Comparison of ENCODE assay signal across 8 cellular contexts in genomic region chr12:113230315-113231274, GRCh38. TPM values are rescaled to one million over a fixed set of nuclear protein-coding genes. Genes with fewer than 3 reads are reported as not detected.
DNase-seq lines count a peak whose midpoint lies in the region; TF ChIP-seq lines count a peak whose summit lies in the region.

No MANE protein-coding gene starts in this region.

- H3K9me2 ChIP-seq in DOHH2 (replicated peaks; ENCODE audit: control insufficient read depth, low read length) (no peaks in the 10 kb centered on the region), SU-DHL-6 (replicated peaks; ENCODE audit: insufficient read depth, low read length) (no peaks in the 10 kb centered on the region)

- H2AFZ ChIP-seq in H9 (ENCODE audit: low read length), result no peak overlapping the region
- no peak overlapping the region for H2AFZ ChIP-seq in SU-DHL-6 (ENCODE audit: low read depth, low read length, severe bottlenecking)
- H2AFZ ChIP-seq in osteoblast (ENCODE audit: low read length), result no peak overlapping the region

- no CpG with 5 or more reads among the region's 15 CpGs for WGBS in H9 (ENCODE audit: extremely low coverage, insufficient read length, low lambda C conversion rate)

- H3K36me3 ChIP-seq in DOHH2 (ENCODE audit: control insufficient read depth, low read length) (peaks cover 94% of the 10 kb centered on the region), SU-DHL-6 (ENCODE audit: low read length) (peaks cover 14% of the 10 kb centered on the region), osteoblast (ENCODE audit: insufficient read depth, low read length) (peaks cover 65% of the 10 kb centered on the region)

- H4K91ac ChIP-seq in H9 (ENCODE audit: insufficient read length, low read depth, low read length), result no peak overlapping the region

- H3K4me1 ChIP-seq in DOHH2 (ENCODE audit: control insufficient read depth, low read length), result peaks cover 95% of the 10 kb centered on the region
- peaks cover 6% of the 10 kb centered on the region; the same call in 1 of the 2 replicates for H3K4me1 ChIP-seq in H9 (ENCODE audit: insufficient read depth, low read length)
- peaks cover 5% of the 10 kb centered on the region for H3K4me1 ChIP-seq in osteoblast (ENCODE audit: insufficient read depth, low read length)

- peaks cover 80% of the 10 kb centered on the region for H3K79me2 ChIP-seq in DOHH2 (ENCODE audit: control insufficient read depth, low read length)
- H3K79me2 ChIP-seq in H9 (ENCODE audit: insufficient read depth, low read length), result no peaks in the 10 kb centered on the region
- H3K79me2 ChIP-seq in SU-DHL-6 (ENCODE audit: insufficient read depth, low read length), result peaks cover 5% of the 10 kb centered on the region; the same call in 1 of the 2 replicates
- H3K79me2 ChIP-seq in osteoblast (ENCODE audit: insufficient read depth, low read length), result no peaks in the 10 kb centered on the region

- no peak overlapping the region for H4K5ac ChIP-seq in H9 (ENCODE audit: insufficient read length, low read depth, low read length)

- no peaks in the 10 kb centered on the region for H3K23me2 ChIP-seq in H9 (ENCODE audit: insufficient read length, low read depth, low read length, poor library complexity, severe bottlenecking)

- H3K9me3 ChIP-seq in DOHH2 (ENCODE audit: control insufficient read depth, insufficient read depth, low read length), result no peaks in the 10 kb centered on the region
- H3K9me3 ChIP-seq in H9 (ENCODE audit: control insufficient read depth, low read depth, low read length), result no peaks in the 10 kb centered on the region
- no peaks in the 10 kb centered on the region for H3K9me3 ChIP-seq in SU-DHL-6 (ENCODE audit: insufficient read depth, low read length)
- no peaks in the 10 kb centered on the region for H3K9me3 ChIP-seq in osteoblast (ENCODE audit: low read depth, low read length)

- peaks cover 30% of the 10 kb centered on the region in 2 experiments for H3K4me1 Mint-ChIP-seq in H9

- H3K4me2 ChIP-seq in DOHH2 (ENCODE audit: low read length), result peak overlapping the region; percentile 45
- H3K4me2 ChIP-seq in H9 (ENCODE audit: insufficient read depth, insufficient read length, low read length), result no peak overlapping the region
- H3K4me2 ChIP-seq in SU-DHL-6 (ENCODE audit: low read depth, low read length, poor library complexity, severe bottlenecking), result peak overlapping the region; percentile 41
- H3K4me2 ChIP-seq in osteoblast (ENCODE audit: insufficient read depth, low read length), result no peak overlapping the region

- H3K27ac ChIP-seq in DOHH2 (ENCODE audit: low read depth, low read length) (peak overlapping the region; percentile 83), H9 (ENCODE audit: insufficient read length, low read depth, low read length) (no peak overlapping the region), SU-DHL-6 (ENCODE audit: low read depth, low read length) (peak overlapping the region; percentile 88), osteoblast (ENCODE audit: low read depth, low read length) (no peak overlapping the region)

- H3K4me3 Mint-ChIP-seq in H9, result no peak overlapping the region

- no peak overlapping the region for H3K4ac ChIP-seq in H9 (ENCODE audit: low read depth, low read length)

- H3K27me3 ChIP-seq in DOHH2 (ENCODE audit: control insufficient read depth, low read length) (no peaks in the 10 kb centered on the region), H9 (ENCODE audit: insufficient read depth, low read length) (no peaks in the 10 kb centered on the region), SU-DHL-6 (ENCODE audit: low read length) (no peaks in the 10 kb centered on the region), osteoblast (ENCODE audit: insufficient read depth, low read length) (no peaks in the 10 kb centered on the region)

- H2BK5ac ChIP-seq in H9 (ENCODE audit: insufficient read length, low read length), result no peak overlapping the region

- H2AK5ac ChIP-seq in H9 (ENCODE audit: insufficient read length, low read length), result no peak overlapping the region

- H3K27ac Mint-ChIP-seq in H9, result peak overlapping the region in 1 of 3 experiments; percentile 93; a peak in 2 of 7 replicates

- H2BK15ac ChIP-seq in H9 (ENCODE audit: low read depth, low read length), result no peak overlapping the region

- no peaks in the 10 kb centered on the region for H3K27me3 Mint-ChIP-seq in H9 (ENCODE audit: low read depth)

- H3K79me1 ChIP-seq in H9 (ENCODE audit: insufficient read depth, low read depth, low read length, poor library complexity, severe bottlenecking), result no peaks in the 10 kb centered on the region

- H3K9ac ChIP-seq in H9 (ENCODE audit: extremely low read depth, insufficient read length, low read length) (no peak overlapping the region), SU-DHL-6 (ENCODE audit: low read length) (peak overlapping the region; percentile 29)

- TF ChIP-seq CTCF in DOHH2 (IDR thresholded peaks at IDR 0.05; ENCODE audit: low read depth, low read length, poor library complexity, severe bottlenecking), result no peak
- no peak for TF ChIP-seq CTCF in H9 (conservative IDR thresholded peaks at IDR 0.05)
- no peak for TF ChIP-seq CTCF in SU-DHL-6 (IDR thresholded peaks at IDR 0.05; ENCODE audit: insufficient read depth, low read length, poor library complexity, severe bottlenecking)
- TF ChIP-seq CTCF in osteoblast (IDR thresholded peaks at IDR 0.05; ENCODE audit: extremely low read depth, low read depth, low read length), result no peak

- H2BK12ac ChIP-seq in H9 (ENCODE audit: insufficient read length, low read depth, low read length), result no peak overlapping the region

- H4K20me1 ChIP-seq in DOHH2 (ENCODE audit: control insufficient read depth, insufficient read depth, low read depth, low read length), result no peaks in the 10 kb centered on the region
- H4K20me1 ChIP-seq in H9 (ENCODE audit: control insufficient read depth, insufficient read depth, insufficient read length), result no peaks in the 10 kb centered on the region
- H4K20me1 ChIP-seq in SU-DHL-6 (ENCODE audit: low read depth, low read length), result no peaks in the 10 kb centered on the region
- no peaks in the 10 kb centered on the region for H4K20me1 ChIP-seq in osteoblast (ENCODE audit: insufficient read depth, low read length)

- peak overlapping the region; percentile 21 for H3K18ac ChIP-seq in H9 (ENCODE audit: insufficient read length, low read depth, low read length)

- H4K8ac ChIP-seq in H9 (replicated peaks; ENCODE audit: insufficient read length, low read depth, low read length), result no peak overlapping the region

- no peak overlapping the region for H3K23ac ChIP-seq in H9 (ENCODE audit: insufficient read length, low read depth, low read length)

- DNase-seq in H9, result no peak
- DNase-seq in iris pigment epithelial cell (ENCODE audit: low read depth), result peak; percentile 63
- no peak for DNase-seq in AG20443 (ENCODE audit: low spot score)
- DNase-seq in ureter (ENCODE audit: low spot score), result no peak
- no peak for DNase-seq in osteoblast (ENCODE audit: insufficient read length, low spot score, missing footprints)
- no peak for DNase-seq in putamen (ENCODE audit: low spot score)

- H3T11ph ChIP-seq in H9 (ENCODE audit: low read length), result no peak overlapping the region

- no peak overlapping the region for H2BK120ac ChIP-seq in H9 (ENCODE audit: low read depth, low read length, poor library complexity, severe bottlenecking)

- H3K56ac ChIP-seq in H9 (ENCODE audit: insufficient read length, low read depth, low read length), result no peak overlapping the region

- H2BK20ac ChIP-seq in H9 (ENCODE audit: low read depth, low read length, poor library complexity, severe bottlenecking), result no peak overlapping the region

- H3F3A ChIP-seq in DOHH2 (ENCODE audit: control insufficient read depth, insufficient read depth), result peaks cover 31% of the 10 kb centered on the region
- peaks cover 18% of the 10 kb centered on the region for H3F3A ChIP-seq in SU-DHL-6 (ENCODE audit: insufficient read depth)

- H3K4me3 ChIP-seq in DOHH2 (ENCODE audit: low read length) (peak overlapping the region; percentile 19), SU-DHL-6 (ENCODE audit: insufficient read depth, low read length, poor library complexity, severe bottlenecking) (no peak overlapping the region), osteoblast (ENCODE audit: insufficient read depth, low read length) (no peak overlapping the region)

- peaks cover 0 to 3% of the 10 kb centered on the region in 2 experiments; a peak in 2 of 5 replicates for H3K9me3 Mint-ChIP-seq in H9

- H3K36me3 Mint-ChIP-seq in H9 (ENCODE audit: insufficient read depth in 1 of 3, low read depth in 3 of 3), result peaks cover 29 to 38% (median 30%) of the 10 kb centered on the region in 3 experiments

- H3K14ac ChIP-seq in H9 (ENCODE audit: insufficient read depth, low read length), result no peak overlapping the region

RNA-seq across cellular contexts. Expression of gene TPCN1, which starts 9.3 kb away (rescaled TPM):
- total RNA-seq in H9 (2021) (13.5 and 16.1 TPM in 2 replicates), ureter (133 TPM), osteoblast (25.7 and 28.9 TPM in 2 replicates)

RNA-seq across cellular contexts. Expression of gene RITA1, which starts 45.1 kb away (rescaled TPM):
- total RNA-seq in H9 (2021), result 26.0 and 26.1 TPM in 2 replicates
- 11.6 TPM for total RNA-seq in ureter
- total RNA-seq in osteoblast, result 20.0 and 22.4 TPM in 2 replicates

RNA-seq across cellular contexts. Expression of gene DDX54, which starts 45.3 kb away (rescaled TPM):
- total RNA-seq in H9 (2021), result 83.0 TPM in 2 replicates
- 65.2 TPM for total RNA-seq in ureter
- 40.2 and 49.5 TPM in 2 replicates for total RNA-seq in osteoblast

Comparison
In these comparisons a context has a peak if more than half of its experiments do, and no peak if none do; other contexts are left out.
1. H3K27ac ChIP-seq: peak in DOHH2 (single experiment) and SU-DHL-6 (single experiment); none in H9 (single experiment) and osteoblast (single experiment).
2. H3K4me2 ChIP-seq: peak in DOHH2 (single experiment) and SU-DHL-6 (single experiment); none in H9 (single experiment) and osteoblast (single experiment).